8 cellular contexts compared by ENCODE assay signal in the genomic region with DNA sequence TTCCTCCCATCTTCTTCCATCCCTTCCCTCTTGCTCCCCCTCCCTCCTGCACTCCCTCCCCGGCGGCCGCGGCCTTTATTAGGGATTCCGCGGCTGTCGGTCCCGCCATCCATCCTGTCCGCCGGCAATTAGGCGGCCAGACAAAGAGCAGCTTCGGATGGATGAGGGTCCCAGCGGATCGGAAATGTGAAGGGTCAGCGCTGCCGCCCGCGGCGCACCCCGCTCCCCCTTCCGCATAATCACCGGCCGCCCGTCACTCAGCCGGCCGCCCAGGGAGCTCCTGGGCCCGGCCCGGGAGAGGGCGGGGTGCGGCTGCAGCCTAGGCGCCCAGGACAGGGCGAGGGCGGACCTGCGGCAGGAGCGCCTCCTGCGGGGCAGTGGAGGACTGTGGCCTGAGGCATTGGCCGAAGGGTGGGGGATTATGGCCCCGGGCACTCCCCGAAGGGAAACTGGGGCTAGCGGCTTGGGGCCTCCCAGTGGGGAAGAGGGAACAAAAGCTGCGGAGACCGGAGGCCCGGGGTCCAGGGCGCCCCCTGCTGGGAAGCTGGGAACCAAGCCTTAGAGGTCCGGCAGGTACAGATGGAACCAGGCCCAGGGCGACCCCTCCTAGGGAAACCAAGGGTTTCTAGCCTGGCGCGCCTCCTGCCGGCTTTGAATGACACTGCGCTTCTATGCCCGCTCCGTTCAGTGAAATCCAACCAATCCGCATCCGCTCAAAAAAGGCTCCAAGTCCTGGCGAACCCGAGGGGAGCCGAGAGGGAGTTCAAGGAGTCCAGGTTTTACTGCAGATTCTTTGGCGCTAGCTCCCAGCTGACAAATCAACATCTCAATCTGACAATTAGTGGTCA. TPM values are rescaled to one million over a fixed set of nuclear protein-coding genes. Genes with fewer than 3 reads are reported as not detected.
DNase-seq lines count a peak whose midpoint lies in the region; FAIRE-seq and TF ChIP-seq lines count a peak whose summit lies in the region.

No MANE protein-coding gene starts in this region.

- FAIRE-seq in GM19239 (lab: Jason Lieb, UNC): peak; percentile 88

- H3K4me1 ChIP-seq in NT2/D1 (ENCODE audit: insufficient read depth, insufficient read length): peaks cover 26% of the 10 kb centered on the region

- H3K36me3 ChIP-seq in NT2/D1 (ENCODE audit: insufficient read depth, insufficient read length, low read length): no peaks in the 10 kb centered on the region

- H3K4me3 ChIP-seq in NT2/D1 (ENCODE audit: insufficient read length, low read depth) (peak overlapping the region; percentile 62), epithelial cell of proximal tubule (ENCODE audit: low read depth, low read length) (peak overlapping the region; percentile 44)

- H3K27me3 ChIP-seq in NT2/D1 (ENCODE audit: insufficient read depth, insufficient read length): peaks cover 90% of the 10 kb centered on the region

- H3K9ac ChIP-seq in NT2/D1 (ENCODE audit: insufficient read length, low read depth): peak overlapping the region; percentile 73

- no peaks in the 10 kb centered on the region; the same call in 1 of the 2 replicates for H3K9me3 ChIP-seq in NT2/D1 (ENCODE audit: insufficient read depth, low read length)

- DNase-seq in AG09319 (ENCODE audit: extremely low read depth, low read depth) (no peak), GM19239 (ENCODE audit: insufficient read length, low spot score) (peak; percentile 88), HT-29 (ENCODE audit: low spot score) (peak; percentile 81), NT2/D1 (ENCODE audit: low read depth, low spot score) (peak; percentile 95), activated T-cell treated with anti-CD3 and anti-CD28 coated beads for 24 hours (ENCODE audit: low read depth) (peak; percentile 66), epithelial cell of proximal tubule (ENCODE audit: low read depth) (no peak), mucosa of gallbladder (ENCODE audit: low spot score) (peak; percentile 74)
- DNase-seq in stimulated activated CD8-positive, alpha-beta memory T cell treated with anti-CD3 and anti-CD28 coated beads, Interleukin-4, amount 100 ng/mL, for 24 hours (ENCODE audit: low read depth): peak; percentile 71

- peak; percentile 71 for TF ChIP-seq CTCF in AG09319 (IDR thresholded peaks at IDR 0.05; ENCODE audit: low read depth, low read length)
- peak; percentile 81 for TF ChIP-seq CTCF in epithelial cell of proximal tubule (conservative IDR thresholded peaks at IDR 0.05; ENCODE audit: low read depth, low read length)

RNA-seq across cellular contexts. Expression of a gene that starts 4.4 kb away (rescaled TPM):
- total RNA-seq in HT-29 (2014; rRNA removed; shearing (Covaris generic)): 8.2 and 9.2 TPM in 2 replicates
- 0.40 and 1.0 TPM in 2 replicates for total RNA-seq in epithelial cell of proximal tubule
- 73.7 TPM for total RNA-seq in mucosa of gallbladder

RNA-seq across cellular contexts. Expression of a gene that starts 5.3 kb away (rescaled TPM):
- not detected in 2 replicates for total RNA-seq in HT-29 (2014; rRNA removed; shearing (Covaris generic))
- total RNA-seq in epithelial cell of proximal tubule: not detected in 2 replicates
- total RNA-seq in mucosa of gallbladder: 0.12 TPM

RNA-seq across cellular contexts. Expression of a gene that starts 19.2 kb away (rescaled TPM):
- 65.3 and 71.4 TPM in 2 replicates for total RNA-seq in HT-29 (2014; rRNA removed; shearing (Covaris generic))
- total RNA-seq in epithelial cell of proximal tubule (31.7 and 45.4 TPM in 2 replicates), mucosa of gallbladder (2.0 TPM)

RNA-seq across cellular contexts. Expression of a gene that starts 25.0 kb away (rescaled TPM):
- 11.5 and 16.3 TPM in 2 replicates for total RNA-seq in HT-29 (2014; rRNA removed; shearing (Covaris generic))
- total RNA-seq in epithelial cell of proximal tubule (14.9 and 29.9 TPM in 2 replicates), mucosa of gallbladder (32.1 TPM)

RNA-seq across cellular contexts. Expression of a gene that starts 47.3 kb away (rescaled TPM):
- not detected in 2 replicates for total RNA-seq in HT-29 (2014; rRNA removed; shearing (Covaris generic))
- total RNA-seq in epithelial cell of proximal tubule (1.1 TPM in 1 of 2 replicates, not detected in the other), mucosa of gallbladder (6.3 TPM)

Comparison
In these comparisons a context has a peak if more than half of its experiments do, and no peak if none do; other contexts are left out.
1. DNase-seq: peak in GM19239 (single experiment), HT-29 (single experiment), NT2/D1 (single experiment), activated T-cell treated with anti-CD3 and anti-CD28 coated beads for 24 hours (single experiment), mucosa of gallbladder (single experiment) and stimulated activated CD8-positive, alpha-beta memory T cell treated with anti-CD3 and anti-CD28 coated beads, Interleukin-4, amount 100 ng/mL, for 24 hours (single experiment); none in AG09319 (single experiment) and epithelial cell of proximal tubule (single experiment).
2. RNA of a gene that starts 19.2 kb away (total RNA-seq): 65.3 to 71.4 TPM in HT-29 and 31.7 to 45.4 TPM in epithelial cell of proximal tubule; 2.0 TPM in mucosa of gallbladder (single experiment); every median in the first group is over 10 times any median in the second.